1 cellular context compared by ENCODE assay signal in the genomic region with DNA sequence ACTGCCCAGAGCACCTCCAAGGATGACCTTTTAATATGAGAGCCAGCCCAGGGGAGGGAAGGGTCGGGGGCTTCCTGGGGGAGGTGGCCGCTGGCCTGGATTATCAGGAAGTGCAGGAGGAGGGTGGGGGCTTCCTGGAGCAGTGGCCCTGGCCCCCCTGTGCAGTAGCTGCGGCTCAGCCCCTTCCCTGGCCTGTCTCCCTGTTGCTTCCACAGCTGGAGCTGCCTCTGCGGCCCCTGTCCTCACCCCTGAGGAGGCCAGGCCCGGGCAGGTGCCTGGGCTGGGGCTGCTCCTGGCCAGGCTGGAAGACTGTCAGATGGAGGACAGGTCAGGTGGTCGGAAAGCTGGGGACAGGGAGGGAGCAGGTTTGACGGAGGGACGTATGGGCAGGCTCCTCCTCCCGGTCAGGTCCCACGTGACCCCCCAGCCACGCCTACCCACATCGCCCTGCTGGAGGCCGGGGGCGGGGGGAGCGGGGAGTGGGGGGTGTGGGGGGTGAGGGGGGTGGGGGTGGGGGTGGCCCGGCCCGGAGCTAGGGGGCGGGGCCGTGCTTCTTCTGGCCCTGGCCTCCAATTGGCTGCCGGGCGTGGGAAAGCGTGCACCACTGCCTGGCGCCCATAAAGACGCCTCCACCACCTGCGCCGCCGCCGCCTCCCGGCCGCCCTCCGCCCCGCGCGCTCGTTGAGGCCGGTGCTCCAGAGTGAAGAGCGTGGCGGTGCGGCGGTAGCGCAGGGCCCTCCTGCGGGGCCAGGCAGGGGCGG.
TF ChIP-seq lines count a peak whose summit lies in the region.

No MANE protein-coding gene starts in this region.

TF ChIP-seq in HepG2, 621 proteins besides CTCF, POLR2A, EP300 and RAD21 (continued from another document and continues in another):
- TF ChIP-seq, protein P1, sequence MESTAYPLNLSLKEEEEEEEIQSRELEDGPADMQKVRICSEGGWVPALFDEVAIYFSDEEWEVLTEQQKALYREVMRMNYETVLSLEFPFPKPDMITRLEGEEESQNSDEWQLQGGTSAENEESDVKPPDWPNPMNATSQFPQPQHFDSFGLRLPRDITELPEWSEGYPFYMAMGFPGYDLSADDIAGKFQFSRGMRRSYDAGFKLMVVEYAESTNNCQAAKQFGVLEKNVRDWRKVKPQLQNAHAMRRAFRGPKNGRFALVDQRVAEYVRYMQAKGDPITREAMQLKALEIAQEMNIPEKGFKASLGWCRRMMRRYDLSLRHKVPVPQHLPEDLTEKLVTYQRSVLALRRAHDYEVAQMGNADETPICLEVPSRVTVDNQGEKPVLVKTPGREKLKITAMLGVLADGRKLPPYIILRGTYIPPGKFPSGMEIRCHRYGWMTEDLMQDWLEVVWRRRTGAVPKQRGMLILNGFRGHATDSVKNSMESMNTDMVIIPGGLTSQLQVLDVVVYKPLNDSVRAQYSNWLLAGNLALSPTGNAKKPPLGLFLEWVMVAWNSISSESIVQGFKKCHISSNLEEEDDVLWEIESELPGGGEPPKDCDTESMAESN (CRISPR knock-in tag; conservative IDR thresholded peaks at IDR 0.05): no peak
- TF ChIP-seq LCORL (IDR thresholded peaks at IDR 0.05): no peak
- no peak for TF ChIP-seq LCORL (CRISPR knock-in tag; IDR thresholded peaks at IDR 0.05)
- TF ChIP-seq MXI1 (IDR thresholded peaks at IDR 0.05; ENCODE audit: borderline replicate concordance, low read depth, low read length): peak; percentile 62; the same call in 1 of the 3 replicates
- TF ChIP-seq SAFB2 (CRISPR knock-in tag; IDR thresholded peaks at IDR 0.05; ENCODE audit: borderline replicate concordance, low read depth): no peak
- peak; percentile 61; the same call in 1 of the 2 replicates for TF ChIP-seq GATA4 (IDR thresholded peaks at IDR 0.05; ENCODE audit: borderline replicate concordance, low read depth)
- 0 out of 2 replicates have a peak, but pooled peaks have one; percentile 28 for TF ChIP-seq KDM5A (IDR thresholded peaks at IDR 0.05; ENCODE audit: borderline replicate concordance, low read length)
- TF ChIP-seq ZNF567 (CRISPR knock-in tag; IDR thresholded peaks at IDR 0.05; ENCODE audit: borderline replicate concordance): no peak
- TF ChIP-seq, protein P2, sequence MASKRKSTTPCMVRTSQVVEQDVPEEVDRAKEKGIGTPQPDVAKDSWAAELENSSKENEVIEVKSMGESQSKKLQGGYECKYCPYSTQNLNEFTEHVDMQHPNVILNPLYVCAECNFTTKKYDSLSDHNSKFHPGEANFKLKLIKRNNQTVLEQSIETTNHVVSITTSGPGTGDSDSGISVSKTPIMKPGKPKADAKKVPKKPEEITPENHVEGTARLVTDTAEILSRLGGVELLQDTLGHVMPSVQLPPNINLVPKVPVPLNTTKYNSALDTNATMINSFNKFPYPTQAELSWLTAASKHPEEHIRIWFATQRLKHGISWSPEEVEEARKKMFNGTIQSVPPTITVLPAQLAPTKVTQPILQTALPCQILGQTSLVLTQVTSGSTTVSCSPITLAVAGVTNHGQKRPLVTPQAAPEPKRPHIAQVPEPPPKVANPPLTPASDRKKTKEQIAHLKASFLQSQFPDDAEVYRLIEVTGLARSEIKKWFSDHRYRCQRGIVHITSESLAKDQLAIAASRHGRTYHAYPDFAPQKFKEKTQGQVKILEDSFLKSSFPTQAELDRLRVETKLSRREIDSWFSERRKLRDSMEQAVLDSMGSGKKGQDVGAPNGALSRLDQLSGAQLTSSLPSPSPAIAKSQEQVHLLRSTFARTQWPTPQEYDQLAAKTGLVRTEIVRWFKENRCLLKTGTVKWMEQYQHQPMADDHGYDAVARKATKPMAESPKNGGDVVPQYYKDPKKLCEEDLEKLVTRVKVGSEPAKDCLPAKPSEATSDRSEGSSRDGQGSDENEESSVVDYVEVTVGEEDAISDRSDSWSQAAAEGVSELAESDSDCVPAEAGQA (IDR thresholded peaks at IDR 0.05; ENCODE audit: low read depth): no peak
- TF ChIP-seq, protein P2 (CRISPR knock-in tag; IDR thresholded peaks at IDR 0.05; ENCODE audit: borderline replicate concordance): no peak
- TF ChIP-seq ATRX (CRISPR knock-in tag; IDR thresholded peaks at IDR 0.05; ENCODE audit: borderline replicate concordance): no peak
- TF ChIP-seq, protein P3, sequence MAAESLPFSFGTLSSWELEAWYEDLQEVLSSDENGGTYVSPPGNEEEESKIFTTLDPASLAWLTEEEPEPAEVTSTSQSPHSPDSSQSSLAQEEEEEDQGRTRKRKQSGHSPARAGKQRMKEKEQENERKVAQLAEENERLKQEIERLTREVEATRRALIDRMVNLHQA (CRISPR knock-in tag; IDR thresholded peaks at IDR 0.05): no peak
- TF ChIP-seq EHMT2 (IDR thresholded peaks at IDR 0.05; ENCODE audit: borderline replicate concordance, low read depth, low read length): no peak
- TF ChIP-seq, protein P4, sequence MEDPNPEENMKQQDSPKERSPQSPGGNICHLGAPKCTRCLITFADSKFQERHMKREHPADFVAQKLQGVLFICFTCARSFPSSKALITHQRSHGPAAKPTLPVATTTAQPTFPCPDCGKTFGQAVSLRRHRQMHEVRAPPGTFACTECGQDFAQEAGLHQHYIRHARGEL (CRISPR knock-in tag; IDR thresholded peaks at IDR 0.05): no peak
- no peak for TF ChIP-seq ZNF484 (CRISPR knock-in tag; IDR thresholded peaks at IDR 0.05; ENCODE audit: borderline replicate concordance, low read depth)
- no peak for TF ChIP-seq CHD4 (IDR thresholded peaks at IDR 0.05; ENCODE audit: borderline replicate concordance, low read length)
- TF ChIP-seq, protein P5, sequence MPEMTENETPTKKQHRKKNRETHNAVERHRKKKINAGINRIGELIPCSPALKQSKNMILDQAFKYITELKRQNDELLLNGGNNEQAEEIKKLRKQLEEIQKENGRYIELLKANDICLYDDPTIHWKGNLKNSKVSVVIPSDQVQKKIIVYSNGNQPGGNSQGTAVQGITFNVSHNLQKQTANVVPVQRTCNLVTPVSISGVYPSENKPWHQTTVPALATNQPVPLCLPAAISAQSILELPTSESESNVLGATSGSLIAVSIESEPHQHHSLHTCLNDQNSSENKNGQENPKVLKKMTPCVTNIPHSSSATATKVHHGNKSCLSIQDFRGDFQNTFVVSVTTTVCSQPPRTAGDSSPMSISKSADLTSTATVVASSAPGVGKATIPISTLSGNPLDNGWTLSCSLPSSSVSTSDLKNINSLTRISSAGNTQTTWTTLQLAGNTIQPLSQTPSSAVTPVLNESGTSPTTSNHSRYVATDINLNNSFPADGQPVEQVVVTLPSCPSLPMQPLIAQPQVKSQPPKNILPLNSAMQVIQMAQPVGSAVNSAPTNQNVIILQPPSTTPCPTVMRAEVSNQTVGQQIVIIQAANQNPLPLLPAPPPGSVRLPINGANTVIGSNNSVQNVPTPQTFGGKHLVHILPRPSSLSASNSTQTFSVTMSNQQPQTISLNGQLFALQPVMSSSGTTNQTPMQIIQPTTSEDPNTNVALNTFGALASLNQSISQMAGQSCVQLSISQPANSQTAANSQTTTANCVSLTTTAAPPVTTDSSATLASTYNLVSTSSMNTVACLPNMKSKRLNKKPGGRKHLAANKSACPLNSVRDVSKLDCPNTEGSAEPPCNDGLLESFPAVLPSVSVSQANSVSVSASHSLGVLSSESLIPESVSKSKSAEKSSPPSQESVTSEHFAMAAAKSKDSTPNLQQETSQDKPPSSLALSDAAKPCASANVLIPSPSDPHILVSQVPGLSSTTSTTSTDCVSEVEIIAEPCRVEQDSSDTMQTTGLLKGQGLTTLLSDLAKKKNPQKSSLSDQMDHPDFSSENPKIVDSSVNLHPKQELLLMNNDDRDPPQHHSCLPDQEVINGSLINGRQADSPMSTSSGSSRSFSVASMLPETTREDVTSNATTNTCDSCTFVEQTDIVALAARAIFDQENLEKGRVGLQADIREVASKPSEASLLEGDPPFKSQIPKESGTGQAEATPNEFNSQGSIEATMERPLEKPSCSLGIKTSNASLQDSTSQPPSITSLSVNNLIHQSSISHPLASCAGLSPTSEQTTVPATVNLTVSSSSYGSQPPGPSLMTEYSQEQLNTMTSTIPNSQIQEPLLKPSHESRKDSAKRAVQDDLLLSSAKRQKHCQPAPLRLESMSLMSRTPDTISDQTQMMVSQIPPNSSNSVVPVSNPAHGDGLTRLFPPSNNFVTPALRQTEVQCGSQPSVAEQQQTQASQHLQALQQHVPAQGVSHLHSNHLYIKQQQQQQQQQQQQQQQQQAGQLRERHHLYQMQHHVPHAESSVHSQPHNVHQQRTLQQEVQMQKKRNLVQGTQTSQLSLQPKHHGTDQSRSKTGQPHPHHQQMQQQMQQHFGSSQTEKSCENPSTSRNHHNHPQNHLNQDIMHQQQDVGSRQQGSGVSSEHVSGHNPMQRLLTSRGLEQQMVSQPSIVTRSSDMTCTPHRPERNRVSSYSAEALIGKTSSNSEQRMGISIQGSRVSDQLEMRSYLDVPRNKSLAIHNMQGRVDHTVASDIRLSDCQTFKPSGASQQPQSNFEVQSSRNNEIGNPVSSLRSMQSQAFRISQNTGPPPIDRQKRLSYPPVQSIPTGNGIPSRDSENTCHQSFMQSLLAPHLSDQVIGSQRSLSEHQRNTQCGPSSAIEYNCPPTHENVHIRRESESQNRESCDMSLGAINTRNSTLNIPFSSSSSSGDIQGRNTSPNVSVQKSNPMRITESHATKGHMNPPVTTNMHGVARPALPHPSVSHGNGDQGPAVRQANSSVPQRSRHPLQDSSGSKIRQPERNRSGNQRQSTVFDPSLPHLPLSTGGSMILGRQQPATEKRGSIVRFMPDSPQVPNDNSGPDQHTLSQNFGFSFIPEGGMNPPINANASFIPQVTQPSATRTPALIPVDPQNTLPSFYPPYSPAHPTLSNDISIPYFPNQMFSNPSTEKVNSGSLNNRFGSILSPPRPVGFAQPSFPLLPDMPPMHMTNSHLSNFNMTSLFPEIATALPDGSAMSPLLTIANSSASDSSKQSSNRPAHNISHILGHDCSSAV (CRISPR knock-in tag; IDR thresholded peaks at IDR 0.05; ENCODE audit: borderline replicate concordance): no peak
- TF ChIP-seq ZNF530 (CRISPR knock-in tag; IDR thresholded peaks at IDR 0.05; ENCODE audit: low read depth): no peak
- no peak for TF ChIP-seq ZNF850 (CRISPR knock-in tag; conservative IDR thresholded peaks at IDR 0.05)
- no peak for TF ChIP-seq ATF7 (IDR thresholded peaks at IDR 0.05)
- no peak for TF ChIP-seq ATF7 (CRISPR knock-in tag; IDR thresholded peaks at IDR 0.05)
- no peak for TF ChIP-seq NRL (CRISPR knock-in tag; IDR thresholded peaks at IDR 0.05; ENCODE audit: borderline replicate concordance)
- no peak for TF ChIP-seq NR2F2 (IDR thresholded peaks at IDR 0.05; ENCODE audit: borderline replicate concordance, low read depth)
- TF ChIP-seq NFKB2 (CRISPR knock-in tag; IDR thresholded peaks at IDR 0.05; ENCODE audit: borderline replicate concordance): no peak; the same call in 1 of the 2 replicates
- TF ChIP-seq ZNF383 (CRISPR knock-in tag; IDR thresholded peaks at IDR 0.05; ENCODE audit: borderline replicate concordance): no peak
- TF ChIP-seq ZNF790 (CRISPR knock-in tag; IDR thresholded peaks at IDR 0.05; ENCODE audit: borderline replicate concordance): no peak
- TF ChIP-seq ISL2 (CRISPR knock-in tag; IDR thresholded peaks at IDR 0.05): 0 out of 2 replicates have a peak, but pooled peaks have one; percentile 34
- no peak for TF ChIP-seq THAP11 (CRISPR knock-in tag; IDR thresholded peaks at IDR 0.05)
- no peak for TF ChIP-seq ZNF292 (CRISPR knock-in tag; IDR thresholded peaks at IDR 0.05; ENCODE audit: borderline replicate concordance, low read depth)
- no peak for TF ChIP-seq SIX4 (CRISPR knock-in tag; IDR thresholded peaks at IDR 0.05)
- TF ChIP-seq MTA1 (CRISPR knock-in tag; IDR thresholded peaks at IDR 0.05; ENCODE audit: borderline replicate concordance): no peak
